8 cellular contexts compared by ENCODE assay signal in the genomic region with DNA sequence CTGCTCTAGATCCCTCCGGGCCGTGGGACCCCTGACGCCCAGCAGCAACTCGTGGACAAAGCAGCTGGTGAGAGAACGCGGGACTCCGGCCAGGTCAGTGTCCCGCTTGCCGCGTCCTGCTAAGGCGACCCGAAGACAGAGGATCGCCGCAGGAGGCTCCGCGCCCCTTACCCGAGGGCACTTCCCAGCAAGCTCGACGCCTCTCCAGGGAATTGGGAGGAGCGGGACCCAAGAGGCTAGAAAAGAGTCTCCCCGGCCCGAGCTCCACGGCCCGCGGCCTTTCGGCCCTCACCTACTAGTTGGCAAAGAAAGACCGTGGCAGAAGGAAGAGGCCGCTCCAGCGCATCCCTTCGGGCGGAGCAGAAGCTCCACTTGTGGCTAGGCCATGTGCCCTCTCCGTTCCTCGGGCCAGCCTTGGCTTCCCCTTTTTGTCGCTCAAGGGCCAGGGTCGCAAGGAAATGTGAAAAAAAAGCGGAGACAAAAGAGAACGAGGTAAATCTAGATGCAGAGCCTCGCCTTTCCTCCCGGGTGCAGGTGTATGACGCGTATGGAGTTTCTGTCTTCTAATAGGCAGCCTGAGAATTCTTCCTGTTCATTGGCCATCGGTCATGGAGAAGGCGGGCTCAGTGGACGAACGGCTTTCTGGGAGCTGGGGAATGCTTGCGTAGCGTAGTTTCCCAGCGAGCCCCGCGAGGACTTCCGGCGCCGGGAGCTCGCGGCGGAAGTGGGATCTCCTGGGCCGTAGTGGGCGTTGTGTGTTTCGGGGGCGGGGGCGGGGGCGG. TPM values are rescaled to one million over a fixed set of nuclear protein-coding genes. Genes with fewer than 3 reads are reported as not detected.
A peak's percentile ranks its signal among the peaks of the same experiment; 100 is the strongest.
DNase-seq lines count a peak whose midpoint lies in the region; ATAC-seq, FAIRE-seq and TF ChIP-seq lines count a peak whose summit lies in the region.

A gene with protein sequence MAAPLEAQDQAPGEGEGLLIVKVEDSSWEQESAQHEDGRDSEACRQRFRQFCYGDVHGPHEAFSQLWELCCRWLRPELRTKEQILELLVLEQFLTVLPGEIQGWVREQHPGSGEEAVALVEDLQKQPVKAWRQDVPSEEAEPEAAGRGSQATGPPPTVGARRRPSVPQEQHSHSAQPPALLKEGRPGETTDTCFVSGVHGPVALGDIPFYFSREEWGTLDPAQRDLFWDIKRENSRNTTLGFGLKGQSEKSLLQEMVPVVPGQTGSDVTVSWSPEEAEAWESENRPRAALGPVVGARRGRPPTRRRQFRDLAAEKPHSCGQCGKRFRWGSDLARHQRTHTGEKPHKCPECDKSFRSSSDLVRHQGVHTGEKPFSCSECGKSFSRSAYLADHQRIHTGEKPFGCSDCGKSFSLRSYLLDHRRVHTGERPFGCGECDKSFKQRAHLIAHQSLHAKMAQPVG (plus strand): TSS at position 692 of the 782 bp plus-strand sequence. CDS start 2,252 bp downstream, outside the sequence.

- TF ChIP-seq RAD21 in HepG2 (CRISPR knock-in tag; IDR thresholded peaks at IDR 0.05) = no peak

- peak in 1 of 2 experiments; percentile 84; a peak in 3 of 4 replicates for TF ChIP-seq POLR2A in HepG2 (IDR thresholded peaks at IDR 0.05; ENCODE audit: insufficient read depth in 1 of 2, low read depth in 2 of 2, low read length in 2 of 2)

- DNase-seq in C1 segment of cervical spinal cord (lab: John Stamatoyannopoulos, UW) = peak; percentile 58 to 98 (median 92)
- DNase-seq in NCI-H748 treated with DMSO at 0.1 percent for 48 hours (lab: John Stamatoyannopoulos, UW) = peak; percentile 93
- peak; percentile 88 for DNase-seq in activated CD4-positive, alpha-beta T cell treated with anti-CD3 and anti-CD28 coated beads, Interleukin-2, amount 50 U/mL, for 1 hour
- peak; percentile 99 for DNase-seq in dermis blood vessel endothelial cell
- peak; percentile 98 for DNase-seq in HepG2 (ENCODE audit: low spot score)
- peak; percentile 82 to 83 for DNase-seq in stimulated activated CD4-positive, alpha-beta T cell treated with anti-CD3 and anti-CD28 coated beads, Interleukin-2, amount 100 ng/mL, for 48 hours

- no peaks in the 10 kb centered on the region for H3K9me3 ChIP-seq in HepG2 (ENCODE audit: low read length)

- peak within 1 kb of the TSS; percentile 97 for H3K9ac ChIP-seq in HepG2 (ENCODE audit: insufficient read depth, low read depth, low read length)

- peak within 1 kb of the TSS; percentile 92 for H3K4me2 ChIP-seq in HepG2 (ENCODE audit: low read depth, low read length)

- TF ChIP-seq EP300 in HepG2 (IDR thresholded peaks at IDR 0.05; ENCODE audit: low read depth in 2 of 2, low read length in 2 of 2) (0 out of 4 replicates have a peak, but pooled peaks of 1 of the 2 experiments have one; percentile 20), HepG2 (CRISPR knock-in tag; IDR thresholded peaks at IDR 0.05; ENCODE audit: borderline replicate concordance) (no peak)

- CTCF ChIA-PET in HepG2 (lab: Yijun Ruan, JAX; ENCODE audit: low intra/inter-chr PET ratio, low total read pairs) = no interaction called here

- peaks cover 16% of the 10 kb centered on the region for H3K79me2 ChIP-seq in HepG2 (ENCODE audit: insufficient read depth, low read length)

- no peaks in the 10 kb centered on the region; a peak in 1 of 5 replicates for H3K27me3 ChIP-seq in HepG2 (ENCODE audit: control insufficient read depth in 1 of 2, insufficient read depth in 2 of 2, low read length in 2 of 2)

- POLR2A ChIA-PET in HepG2 (lab: Yijun Ruan, JAX) = interaction anchor here (0.7 to 3.5 kb wide), 33 partner anchors 8 to 229 kb away, joined by 3 to 81 read pairs (median 6); partner anchors contain the start of genes HCFC1R1, IL32, OR1F1 and THOC6

- H3K36me3 ChIP-seq in HepG2 (replicated peaks in 1 of 2; ENCODE audit: control insufficient read depth in 1 of 2, insufficient read depth in 2 of 2, low read length in 2 of 2) = no peaks in the 10 kb centered on the region

- intact Hi-C loops in HepG2 (cut with micrococcal nuclease; ENCODE audit: unreplicated experiment) = loop anchor here (2.0 to 5.0 kb wide), 3 partner anchors 16 to 38 kb away; partner anchors contain the start of gene ZSCAN10

- H3K4me3 ChIP-seq in HepG2 (replicated peaks in 1 of 3; ENCODE audit: insufficient read depth in 1 of 3, low read depth in 2 of 3, low read length in 3 of 3) = peak within 1 kb of the TSS; percentile 90 to 100 (median 97)

- ATAC-seq in GM19395 (IDR thresholded peaks at IDR 0.05; ENCODE audit: unreplicated experiment) (peak; percentile 91), HG03558 (IDR thresholded peaks at IDR 0.05; ENCODE audit: extremely low read depth, unreplicated experiment) (peak; percentile 79), HepG2 (peak; percentile 94)

- WGBS in HepG2 (ENCODE audit: low lambda C conversion rate) = 0% methylated on average over 19 of the region's 62 CpGs

- TSS peak; percentile 87 for BruUV-seq in HepG2 (replicated peaks; lab: Mats Ljungman, UMichigan)

- peak within 1 kb of the TSS; percentile 86 for H2AFZ ChIP-seq in HepG2 (ENCODE audit: low read length)

- no peak for TF ChIP-seq CTCF in HepG2 (CRISPR knock-in tag; IDR thresholded peaks at IDR 0.05)

- peaks cover 7% of the 10 kb centered on the region for H4K20me1 ChIP-seq in HepG2 (ENCODE audit: insufficient read depth, low read length)

- H3K27ac ChIP-seq in HepG2 (ENCODE audit: extremely low read length, insufficient read depth, low read length) = peak within 1 kb of the TSS; percentile 93

- in situ Hi-C loops in HepG2 (cut with HindIII; ENCODE audit: extremely low pct_ligation_motif_present, low pct_unique_long_range_greater_than_20kb) = no loop called here

- H3K4me1 ChIP-seq in HepG2 (ENCODE audit: insufficient read depth, low read length) = peaks cover 28% of the 10 kb centered on the region

- peak; percentile 98 for FAIRE-seq in HepG2 (lab: Jason Lieb, UNC)

TF ChIP-seq in HepG2, 621 proteins besides CTCF, POLR2A, EP300 and RAD21 (continues in another document):
- peak; percentile 71; the same call in 1 of the 2 replicates for TF ChIP-seq ZNF790 (CRISPR knock-in tag; IDR thresholded peaks at IDR 0.05; ENCODE audit: borderline replicate concordance)

RNA-seq across cellular contexts. Expression of the gene that starts here (rescaled TPM):
- 6.6 and 14.6 TPM in 2 replicates for total RNA-seq in dermis blood vessel endothelial cell
- 0.97 and 1.2 TPM in 2 replicates for total RNA-seq in HepG2 (2016; rRNA removed; fragmentation: Illumina TruSeq; extraction: Trizol)
- 0.51 and 0.71 TPM in 2 replicates for total RNA-seq in HepG2 (2016; cell fraction: cytosol; rRNA removed; fragmentation: Illumina TruSeq; extraction: Trizol; ENCODE audit: low read depth)
- 0.78 and 0.92 TPM in 2 replicates for total RNA-seq in HepG2 (2016; cell fraction: insoluble cytoplasmic fraction; rRNA removed; fragmentation: Illumina TruSeq; extraction: Trizol)
- total RNA-seq in HepG2 (2016; cell fraction: membrane; rRNA removed; fragmentation: Illumina TruSeq; extraction: Trizol) = 1.7 and 2.6 TPM in 2 replicates
- total RNA-seq in HepG2 (2016; cell fraction: nucleus; rRNA removed; fragmentation: Illumina TruSeq; extraction: Trizol) = 0.78 and 1.0 TPM in 2 replicates
- 0.59 and 0.77 TPM in 2 replicates for polyA plus RNA-seq in HepG2 (2011; rRNA removed)
- polyA plus RNA-seq in HepG2 (2011; cell fraction: cytosol; rRNA removed) = 0.38 and 0.42 TPM in 2 replicates
- 1.5 and 1.7 TPM in 2 replicates for polyA plus RNA-seq in HepG2 (2011; cell fraction: nucleus; rRNA removed)
- polyA plus RNA-seq in HepG2 (2012) = 2.8 and 3.3 TPM in 2 replicates
- polyA plus RNA-seq in HepG2 (2016; cell fraction: cytosol; fragmentation: Illumina TruSeq; extraction: Trizol; ENCODE audit: low read depth) = 1.4 and 1.9 TPM in 2 replicates
- 2.2 and 3.9 TPM in 2 replicates for polyA plus RNA-seq in HepG2 (2016; cell fraction: insoluble cytoplasmic fraction; fragmentation: Illumina TruSeq; extraction: Trizol; ENCODE audit: low read depth)
- 3.0 and 3.5 TPM in 2 replicates for polyA plus RNA-seq in HepG2 (2016; cell fraction: membrane; fragmentation: Illumina TruSeq; extraction: Trizol; ENCODE audit: low read depth)
- 2.6 and 3.8 TPM in 2 replicates for polyA plus RNA-seq in HepG2 (2016; cell fraction: nucleus; fragmentation: Illumina TruSeq; extraction: Trizol; ENCODE audit: insufficient read depth, low read depth)
- 1.5 and 2.3 TPM in 2 replicates for polyA minus RNA-seq in HepG2 (2011; rRNA and poly(A)+ RNA removed; ENCODE audit: low replicate concordance)
- 2.1 and 2.5 TPM in 2 replicates for polyA minus RNA-seq in HepG2 (2011; cell fraction: cytosol; rRNA and poly(A)+ RNA removed)
- 0.26 and 0.50 TPM in 2 replicates for polyA minus RNA-seq in HepG2 (2011; cell fraction: nucleus; rRNA and poly(A)+ RNA removed)

Comparison
In these comparisons a context has a peak if more than half of its experiments do, and no peak if none do; other contexts are left out.
1. Peak in every context shown above with its lines: DNase-seq, ATAC-seq, H3K4me3 ChIP-seq and H3K27ac ChIP-seq.